In the genomic region with DNA sequence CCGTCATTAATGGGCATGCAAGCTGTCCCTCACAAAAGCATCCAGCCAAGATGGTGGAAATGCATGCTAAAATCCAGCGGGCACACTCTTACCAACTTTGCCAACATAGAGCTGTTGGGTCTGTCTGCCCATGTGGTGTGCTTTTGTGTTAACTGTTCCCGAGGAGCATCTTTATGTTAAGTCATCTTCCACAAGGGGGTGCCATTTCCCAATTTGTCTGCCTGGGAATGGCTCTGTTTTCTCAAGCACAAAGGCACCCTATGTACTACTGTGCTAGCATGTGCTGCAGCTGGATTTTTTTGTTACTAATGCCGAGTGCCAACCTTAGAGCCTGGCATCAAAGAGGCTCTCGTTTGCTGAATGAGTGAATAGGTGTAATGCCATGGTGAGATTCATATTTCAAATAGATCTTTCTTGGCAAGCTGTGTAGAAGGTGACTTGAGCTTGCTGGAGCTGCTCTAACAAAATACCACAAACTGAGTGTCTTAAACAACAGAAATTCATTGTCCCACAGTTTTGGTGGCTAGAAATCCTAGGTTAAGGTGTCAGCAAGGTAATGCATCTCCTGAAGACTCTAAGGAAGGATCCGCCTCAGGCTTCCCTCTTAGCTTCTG, we compare ENCODE assay signal across 9 cellular contexts.
A peak's percentile ranks its signal among the peaks of the same experiment; 100 is the strongest.
DNase-seq lines count a peak whose midpoint lies in the region; ATAC-seq and TF ChIP-seq lines count a peak whose summit lies in the region.
"Had no signal": no experiment of that assay in that cellular context is flagged by ENCODE, and none has a peak within 500 bp of the region (broad histone marks: within the 10 kb centered on the region; RNA-seq: fewer than 3 reads in every experiment).

No MANE protein-coding gene starts in this region.

- H3K27me3 ChIP-seq in GM06990 (replicated peaks; ENCODE audit: control insufficient read depth, insufficient read depth, low read length) (no peaks in the 10 kb centered on the region), Peyer's patch (no peaks in the 10 kb centered on the region)

- ATAC-seq in left lobe of liver: peak; percentile 99

- H3K9me3 ChIP-seq in HEK293 (ENCODE audit: control insufficient read depth, insufficient read depth, low read depth, low read length) (no peaks in the 10 kb centered on the region), Peyer's patch (no peaks in the 10 kb centered on the region)

- POLR2A ChIA-PET in HEK293 (lab: Yijun Ruan, JAX): no interaction called here

- TF ChIP-seq CTCF in 22Rv1 (IDR thresholded peaks at IDR 0.05): peak; percentile 91
- peak; percentile 55 for TF ChIP-seq CTCF in GM06990 (IDR thresholded peaks at IDR 0.05; ENCODE audit: insufficient read depth, low read length, poor library complexity, severe bottlenecking)
- TF ChIP-seq CTCF in HEK293 (tag by site-specific recombination; IDR thresholded peaks at IDR 0.05): no peak
- TF ChIP-seq CTCF in Peyer's patch (IDR thresholded peaks at IDR 0.05): peak in 4 of 6 experiments; percentile 57 to 70 (median 66)
- peak; percentile 34 for TF ChIP-seq CTCF in cardiac fibroblast (IDR thresholded peaks at IDR 0.05; ENCODE audit: low read depth, low read length)

- H3K4me1 ChIP-seq in HEK293 (ENCODE audit: control insufficient read depth, insufficient read depth, low read length) (no peaks in the 10 kb centered on the region), Peyer's patch (no peaks in the 10 kb centered on the region)
- H3K4me1 ChIP-seq: parathyroid adenoma had no signal

- no peak for TF ChIP-seq POLR2A in Peyer's patch (IDR thresholded peaks at IDR 0.05)

- H3K27ac ChIP-seq in 22Rv1 (peak overlapping the region; percentile 25; the same call in 1 of the 2 replicates), HEK293 (ENCODE audit: extremely low read depth, low read depth, low read length) (no peak overlapping the region), Peyer's patch (no peak overlapping the region)
- H3K27ac ChIP-seq: parathyroid adenoma had no signal

- H3K4me3 ChIP-seq in GM06990 (replicated peaks; ENCODE audit: low read depth, low read length) (no peak overlapping the region), HEK293 (ENCODE audit: low read depth, low read length) (no peak overlapping the region), Peyer's patch (no peak overlapping the region), cardiac fibroblast (replicated peaks in 1 of 2; ENCODE audit: low read depth in 2 of 2, low read length in 2 of 2) (no peak overlapping the region)

- H3K36me3 ChIP-seq in GM06990 (ENCODE audit: control insufficient read depth, insufficient read depth, low read length): no peaks in the 10 kb centered on the region
- H3K36me3 ChIP-seq in HEK293 (ENCODE audit: control insufficient read depth in 2 of 2, insufficient read depth in 1 of 2, low read length in 2 of 2): no peaks in the 10 kb centered on the region
- no peaks in the 10 kb centered on the region for H3K36me3 ChIP-seq in Peyer's patch

- DNase-seq in GM06990 (ENCODE audit: extremely low read depth, insufficient read length): no peak
- DNase-seq in Kasumi-1 (lab: John Stamatoyannopoulos, UW): peak; percentile 65 to 78
- DNase-seq in Peyer's patch: peak in 2 of 3 donors; percentile 28 to 81
- peak; percentile 56 to 76 for DNase-seq in cardiac fibroblast (ENCODE audit: low read depth in 2 of 2)
- DNase-seq in left lobe of liver (ENCODE audit: low spot score): peak; percentile 63
- peak; percentile 98 for DNase-seq in superior temporal gyrus (ENCODE audit: extremely low spot score)

- CTCF ChIA-PET in HEK293 (lab: Yijun Ruan, JAX): interaction anchor here (0.7 to 1.2 kb wide), 8 partner anchors 10 to 327 kb away, joined by 3 to 5 read pairs (median 3); no protein-coding TSS in a partner anchor

TF ChIP-seq in HEK293, 187 proteins besides CTCF, POLR2A, EP300 and RAD21:
- peak; percentile 64 for TF ChIP-seq ZNF654 (tag by site-specific recombination; IDR thresholded peaks at IDR 0.05; ENCODE audit: low read depth)
- TF ChIP-seq, protein P1, sequence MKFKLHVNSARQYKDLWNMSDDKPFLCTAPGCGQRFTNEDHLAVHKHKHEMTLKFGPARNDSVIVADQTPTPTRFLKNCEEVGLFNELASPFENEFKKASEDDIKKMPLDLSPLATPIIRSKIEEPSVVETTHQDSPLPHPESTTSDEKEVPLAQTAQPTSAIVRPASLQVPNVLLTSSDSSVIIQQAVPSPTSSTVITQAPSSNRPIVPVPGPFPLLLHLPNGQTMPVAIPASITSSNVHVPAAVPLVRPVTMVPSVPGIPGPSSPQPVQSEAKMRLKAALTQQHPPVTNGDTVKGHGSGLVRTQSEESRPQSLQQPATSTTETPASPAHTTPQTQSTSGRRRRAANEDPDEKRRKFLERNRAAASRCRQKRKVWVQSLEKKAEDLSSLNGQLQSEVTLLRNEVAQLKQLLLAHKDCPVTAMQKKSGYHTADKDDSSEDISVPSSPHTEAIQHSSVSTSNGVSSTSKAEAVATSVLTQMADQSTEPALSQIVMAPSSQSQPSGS (tag by site-specific recombination; IDR thresholded peaks at IDR 0.05; ENCODE audit: low read depth): no peak
TF ChIP-seq in HEK293: peak in this region for 1.
